In the genomic region with DNA sequence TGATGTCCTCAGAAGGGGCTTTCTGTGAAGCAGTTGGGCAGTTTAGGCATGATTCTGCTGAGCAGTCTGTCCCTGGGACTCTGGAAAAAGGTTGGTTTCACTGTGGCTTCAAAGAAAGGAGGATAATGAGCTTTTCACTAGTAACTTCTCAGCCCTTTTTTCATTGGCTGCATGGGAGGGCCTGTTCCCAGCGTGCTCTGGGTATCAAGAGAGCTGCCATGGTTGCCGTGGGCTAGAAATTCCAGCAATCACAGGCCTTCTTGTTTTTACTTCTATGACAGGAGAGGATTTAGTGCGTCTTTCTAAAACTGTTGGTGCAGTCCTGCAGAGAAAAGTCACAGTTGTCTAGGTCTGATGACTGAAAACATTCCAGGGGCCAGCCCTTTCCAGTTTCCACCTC, we compare ENCODE assay signal across 1 cellular context.
TF ChIP-seq lines count a peak whose summit lies in the region.

No MANE protein-coding gene starts in this region.

TF ChIP-seq in GM23338, 12 proteins besides CTCF, POLR2A, EP300 and RAD21 (continued from another document):
- TF ChIP-seq, protein P1, sequence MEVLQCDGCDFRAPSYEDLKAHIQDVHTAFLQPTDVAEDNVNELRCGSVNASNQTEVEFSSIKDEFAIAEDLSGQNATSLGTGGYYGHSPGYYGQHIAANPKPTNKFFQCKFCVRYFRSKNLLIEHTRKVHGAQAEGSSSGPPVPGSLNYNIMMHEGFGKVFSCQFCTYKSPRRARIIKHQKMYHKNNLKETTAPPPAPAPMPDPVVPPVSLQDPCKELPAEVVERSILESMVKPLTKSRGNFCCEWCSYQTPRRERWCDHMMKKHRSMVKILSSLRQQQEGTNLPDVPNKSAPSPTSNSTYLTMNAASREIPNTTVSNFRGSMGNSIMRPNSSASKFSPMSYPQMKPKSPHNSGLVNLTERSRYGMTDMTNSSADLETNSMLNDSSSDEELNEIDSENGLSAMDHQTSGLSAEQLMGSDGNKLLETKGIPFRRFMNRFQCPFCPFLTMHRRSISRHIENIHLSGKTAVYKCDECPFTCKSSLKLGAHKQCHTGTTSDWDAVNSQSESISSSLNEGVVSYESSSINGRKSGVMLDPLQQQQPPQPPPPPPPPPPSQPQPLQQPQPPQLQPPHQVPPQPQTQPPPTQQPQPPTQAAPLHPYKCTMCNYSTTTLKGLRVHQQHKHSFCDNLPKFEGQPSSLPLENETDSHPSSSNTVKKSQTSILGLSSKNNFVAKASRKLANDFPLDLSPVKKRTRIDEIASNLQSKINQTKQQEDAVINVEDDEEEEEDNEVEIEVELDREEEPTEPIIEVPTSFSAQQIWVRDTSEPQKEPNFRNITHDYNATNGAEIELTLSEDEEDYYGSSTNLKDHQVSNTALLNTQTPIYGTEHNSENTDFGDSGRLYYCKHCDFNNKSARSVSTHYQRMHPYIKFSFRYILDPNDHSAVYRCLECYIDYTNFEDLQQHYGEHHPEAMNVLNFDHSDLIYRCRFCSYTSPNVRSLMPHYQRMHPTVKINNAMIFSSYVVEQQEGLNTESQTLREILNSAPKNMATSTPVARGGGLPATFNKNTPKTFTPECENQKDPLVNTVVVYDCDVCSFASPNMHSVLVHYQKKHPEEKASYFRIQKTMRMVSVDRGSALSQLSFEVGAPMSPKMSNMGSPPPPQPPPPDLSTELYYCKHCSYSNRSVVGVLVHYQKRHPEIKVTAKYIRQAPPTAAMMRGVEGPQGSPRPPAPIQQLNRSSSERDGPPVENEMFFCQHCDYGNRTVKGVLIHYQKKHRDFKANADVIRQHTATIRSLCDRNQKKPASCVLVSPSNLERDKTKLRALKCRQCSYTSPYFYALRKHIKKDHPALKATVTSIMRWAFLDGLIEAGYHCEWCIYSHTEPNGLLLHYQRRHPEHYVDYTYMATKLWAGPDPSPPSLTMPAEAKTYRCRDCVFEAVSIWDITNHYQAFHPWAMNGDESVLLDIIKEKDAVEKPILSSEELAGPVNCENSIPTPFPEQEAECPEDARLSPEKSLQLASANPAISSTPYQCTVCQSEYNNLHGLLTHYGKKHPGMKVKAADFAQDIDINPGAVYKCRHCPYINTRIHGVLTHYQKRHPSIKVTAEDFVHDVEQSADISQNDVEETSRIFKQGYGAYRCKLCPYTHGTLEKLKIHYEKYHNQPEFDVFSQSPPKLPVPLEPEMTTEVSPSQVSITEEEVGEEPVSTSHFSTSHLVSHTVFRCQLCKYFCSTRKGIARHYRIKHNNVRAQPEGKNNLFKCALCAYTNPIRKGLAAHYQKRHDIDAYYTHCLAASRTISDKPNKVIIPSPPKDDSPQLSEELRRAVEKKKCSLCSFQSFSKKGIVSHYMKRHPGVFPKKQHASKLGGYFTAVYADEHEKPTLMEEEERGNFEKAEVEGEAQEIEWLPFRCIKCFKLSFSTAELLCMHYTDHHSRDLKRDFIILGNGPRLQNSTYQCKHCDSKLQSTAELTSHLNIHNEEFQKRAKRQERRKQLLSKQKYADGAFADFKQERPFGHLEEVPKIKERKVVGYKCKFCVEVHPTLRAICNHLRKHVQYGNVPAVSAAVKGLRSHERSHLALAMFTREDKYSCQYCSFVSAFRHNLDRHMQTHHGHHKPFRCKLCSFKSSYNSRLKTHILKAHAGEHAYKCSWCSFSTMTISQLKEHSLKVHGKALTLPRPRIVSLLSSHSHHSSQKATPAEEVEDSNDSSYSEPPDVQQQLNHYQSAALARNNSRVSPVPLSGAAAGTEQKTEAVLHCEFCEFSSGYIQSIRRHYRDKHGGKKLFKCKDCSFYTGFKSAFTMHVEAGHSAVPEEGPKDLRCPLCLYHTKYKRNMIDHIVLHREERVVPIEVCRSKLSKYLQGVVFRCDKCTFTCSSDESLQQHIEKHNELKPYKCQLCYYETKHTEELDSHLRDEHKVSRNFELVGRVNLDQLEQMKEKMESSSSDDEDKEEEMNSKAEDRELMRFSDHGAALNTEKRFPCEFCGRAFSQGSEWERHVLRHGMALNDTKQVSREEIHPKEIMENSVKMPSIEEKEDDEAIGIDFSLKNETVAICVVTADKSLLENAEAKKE (CRISPR knock-in tag; IDR thresholded peaks at IDR 0.05): no peak
- TF ChIP-seq ZNF331 (CRISPR knock-in tag; IDR thresholded peaks at IDR 0.05; ENCODE audit: low read depth): no peak
- TF ChIP-seq EZH2 (IDR thresholded peaks at IDR 0.05; ENCODE audit: low read depth, unreplicated experiment): no peak
- no peak for TF ChIP-seq POLR2AphosphoS5 (IDR thresholded peaks at IDR 0.05; ENCODE audit: low read depth)
- TF ChIP-seq REST (IDR thresholded peaks at IDR 0.05; ENCODE audit: unreplicated experiment): no peak
- TF ChIP-seq ZNF114 (CRISPR knock-in tag; IDR thresholded peaks at IDR 0.05): no peak
